In genomic region chr17:68418876-68419275, GRCh38 we compare ENCODE assay signal across 18 cellular contexts.
"Had no signal": no experiment of that assay in that cellular context is flagged by ENCODE, and none has a peak within 500 bp of the region (broad histone marks: within the 10 kb centered on the region; RNA-seq: fewer than 3 reads in every experiment).

No MANE protein-coding gene starts in this region.

- H3K27ac ChIP-seq: KMS-11, RWPE1 had no signal

- H3K9me3 Mint-ChIP-seq: IgD-negative memory B cell had no signal

- DNase-seq: Kasumi-1, MM.1S, NCI-H1092 treated with DMSO at 0.1 percent for 48 hours, NCI-H1436, NCI-H187 treated with DMSO at 0.1 percent for 48 hours, NCI-H2029 treated with DMSO at 0.1 percent for 48 hours, NCI-H2171 treated with DMSO at 0.1 percent for 48 hours, NCI-H2227 treated with DMSO at 0.1 percent for 48 hours, NCI-H524, NCI-H69, NCI-H774, SHP77 had no signal

- H3K27me3 Mint-ChIP-seq: IgD-negative memory B cell had no signal

- H3K27ac Mint-ChIP-seq: IgD-negative memory B cell had no signal

- H3K4me3 ChIP-seq: K562 had no signal

- H3K4me2 ChIP-seq: KMS-11 had no signal

- H3K4me3 Mint-ChIP-seq: IgD-negative memory B cell had no signal

- H3K9ac ChIP-seq: KMS-11 had no signal

- ATAC-seq: HepG2, K562, Panc1 had no signal
